In genomic region chr1:38845088-38845487, GRCh38 we compare ENCODE assay signal across 4 cellular contexts. TPM values are rescaled to one million over a fixed set of nuclear protein-coding genes. Genes with fewer than 3 reads are reported as not detected.
"Had no signal": no experiment of that assay in that cellular context is flagged by ENCODE, and none has a peak within 500 bp of the region (broad histone marks: within the 10 kb centered on the region; RNA-seq: fewer than 3 reads in every experiment).

No MANE protein-coding gene starts in this region.

RNA-seq across cellular contexts. Expression of gene GJA9, which starts 36.3 kb away (rescaled TPM):
- total RNA-seq: HT-29, HT1080, IMR-90 had no signal
- polyA plus RNA-seq: IgD-negative memory B cell, IMR-90 had no signal
